In the genomic region with DNA sequence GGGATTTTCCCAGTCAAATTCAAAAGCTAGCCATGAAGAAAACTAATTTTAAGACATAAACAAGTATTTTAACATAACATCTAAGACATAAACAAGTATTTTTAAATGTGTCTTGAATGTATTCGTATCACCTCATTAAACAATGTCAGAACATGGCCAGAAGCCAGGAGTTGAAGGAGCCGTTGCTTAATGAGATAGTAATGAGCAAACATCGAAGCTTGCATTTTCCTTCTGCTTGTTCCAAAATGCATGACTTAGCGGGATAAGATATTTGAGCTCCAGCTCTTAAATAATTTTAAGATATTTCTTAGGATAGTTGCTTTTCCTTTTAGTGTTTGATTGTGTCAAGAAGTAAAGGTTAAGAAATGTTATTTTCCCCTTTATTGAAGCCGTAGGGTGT, we compare ENCODE assay signal across 18 cellular contexts. TPM values are rescaled to one million over a fixed set of nuclear protein-coding genes. Genes with fewer than 3 reads are reported as not detected.
"Had no signal": no experiment of that assay in that cellular context is flagged by ENCODE, and none has a peak within 500 bp of the region (broad histone marks: within the 10 kb centered on the region; RNA-seq: fewer than 3 reads in every experiment).

No MANE protein-coding gene starts in this region.

- ATAC-seq: activated CD8-positive, alpha-beta T cell treated with anti-CD3 and anti-CD28 coated beads, Interleukin-2, amount 10 ng/mL, durations not matched to agents 7 days and 5 days; stimulated activated naive CD8-positive, alpha-beta T cell treated with anti-CD3 and anti-CD28 coated beads, Interleukin-15, Interleukin-2, amounts not matched to agents 100 U/mL and 50 U/mL, for 24 hours had no signal

- H3K27ac ChIP-seq: breast epithelium, left ventricle myocardium inferior, tibial artery had no signal

- H3K4me3 ChIP-seq: breast epithelium, left ventricle myocardium inferior, tibial artery had no signal

- H3K36me3 ChIP-seq: breast epithelium, left ventricle myocardium inferior, tibial artery had no signal

- H3K9me3 ChIP-seq: breast epithelium, left ventricle myocardium inferior, tibial artery had no signal

- DNase-seq: activated CD4-positive, alpha-beta T cell treated with anti-CD3 and anti-CD28 coated beads, Interleukin-2, amount 10 ng/mL, durations not matched to agents 7 days and 5 days; activated CD8-positive, alpha-beta T cell treated with anti-CD3 and anti-CD28 coated beads, Interleukin-2, amount 10 ng/mL, durations not matched to agents 7 days and 5 days; activated effector memory CD4-positive, alpha-beta T cell treated with Interleukin-2 at 50 U/mL for 16 hours; activated T-cell treated with anti-CD3 and anti-CD28 coated beads, Interleukin-2, amount 50 U/mL, for 24 hours; cerebellar nuclear complex; cortex of kidney; effector CD4-positive, alpha-beta T cell; immature natural killer cell; kidney glomerular epithelial cell; left ventricle myocardium inferior; nephron progenitor cell; nucleus accumbens; posterior cingulate gyrus; stimulated activated naive CD8-positive, alpha-beta T cell treated with anti-CD3 and anti-CD28 coated beads, Interleukin-15, Interleukin-2, amounts not matched to agents 100 U/mL and 50 U/mL, for 24 hours; substantia nigra; tibial artery had no signal

- H3K4me1 ChIP-seq: breast epithelium had no signal

- FAIRE-seq: astrocyte had no signal

RNA-seq across cellular contexts. Expression of gene RNF182, which starts 4.2 kb away (rescaled TPM):
- polyA plus RNA-seq: immature natural killer cell had no signal
